In genomic region chr2:55965276-55965675, GRCh38 we compare ENCODE assay signal across 20 cellular contexts. TPM values are rescaled to one million over a fixed set of nuclear protein-coding genes. Genes with fewer than 3 reads are reported as not detected.
A peak's percentile ranks its signal among the peaks of the same experiment; 100 is the strongest.
DNase-seq lines count a peak whose midpoint lies in the region; ATAC-seq and TF ChIP-seq lines count a peak whose summit lies in the region.
"Had no signal": no experiment of that assay in that cellular context is flagged by ENCODE, and none has a peak within 500 bp of the region (broad histone marks: within the 10 kb centered on the region; RNA-seq: fewer than 3 reads in every experiment).

No MANE protein-coding gene starts in this region.

- ATAC-seq in aorta (ENCODE audit: low FRiP score) (no peak), HG02852 (IDR thresholded peaks at IDR 0.05; ENCODE audit: unreplicated experiment) (no peak)
- ATAC-seq: activated CD8-positive, alpha-beta T cell treated with anti-CD3 and anti-CD28 coated beads for 36 hours; HCT116; stimulated activated naive CD8-positive, alpha-beta T cell treated with anti-CD3 and anti-CD28 coated beads, Interleukin-15, amount 100 ng/mL, for 72 hours; T-helper 17 cell had no signal

- no peaks in the 10 kb centered on the region for H4K20me1 ChIP-seq in BLaER1

- H3K9me3 ChIP-seq in BLaER1 (peaks cover 11% of the 10 kb centered on the region; the same call in 1 of the 2 replicates), adipocyte (ENCODE audit: control insufficient read depth, low read length) (peaks cover 2% of the 10 kb centered on the region), sigmoid colon (no peaks in the 10 kb centered on the region), aorta (ENCODE audit: control insufficient read depth, low read length) (no peaks in the 10 kb centered on the region)

- H3K27ac ChIP-seq in BLaER1 (no peak overlapping the region), sigmoid colon (peak overlapping the region; percentile 4 to 27 (median 16)), aorta (ENCODE audit: low read depth in 1 of 2, low read length in 2 of 2) (peak overlapping the region in 1 of 2 donors; percentile 70)
- H3K27ac ChIP-seq: SK-N-MC had no signal

- H3K9ac ChIP-seq in BLaER1 (no peak overlapping the region), adipocyte (ENCODE audit: low read length) (peak overlapping the region; percentile 66)

- H3K27me3 ChIP-seq in BLaER1, result no peaks in the 10 kb centered on the region
- H3K27me3 ChIP-seq in adipocyte (replicated peaks; ENCODE audit: control insufficient read depth, insufficient read depth, low read length), result no peaks in the 10 kb centered on the region
- no peaks in the 10 kb centered on the region for H3K27me3 ChIP-seq in sigmoid colon
- no peaks in the 10 kb centered on the region for H3K27me3 ChIP-seq in aorta (ENCODE audit: control insufficient read depth in 1 of 2, insufficient read depth in 2 of 2, low read length in 1 of 2)

- H3K4me1 ChIP-seq in BLaER1 (peaks cover 29% of the 10 kb centered on the region), adipocyte (ENCODE audit: control insufficient read depth, insufficient read depth, low read length) (peaks cover 27% of the 10 kb centered on the region), sigmoid colon (peaks cover 0 to 13% (median 0%) of the 10 kb centered on the region in 4 donors), aorta (ENCODE audit: control insufficient read depth in 1 of 2, insufficient read depth in 2 of 2, low read length in 2 of 2) (peaks cover 2 to 5% of the 10 kb centered on the region in 2 donors)

- 19 to 65% methylated on average over 2 of the region's 2 CpGs for WGBS in sigmoid colon, 2 donors
- WGBS in aorta, 2 donors, result 94 to 96% methylated on average over 2 of the region's 2 CpGs

- H3K4me3 ChIP-seq in BLaER1 (no peak overlapping the region), adipocyte (ENCODE audit: low read length) (no peak overlapping the region), sigmoid colon (no peak overlapping the region), aorta (ENCODE audit: low read length in 2 of 2) (no peak overlapping the region)
- H3K4me3 ChIP-seq: SK-N-MC had no signal

- peak overlapping the region; percentile 16; the same call in 1 of the 2 replicates for H3K4me2 ChIP-seq in BLaER1

- DNase-seq in NCI-H2029 (lab: John Stamatoyannopoulos, UW), result peak; percentile 5
- DNase-seq in adipocyte (ENCODE audit: low read depth), result no peak
- DNase-seq in sigmoid colon, result no peak
- no peak for DNase-seq in aorta
- DNase-seq in NCI-H2171 (lab: John Stamatoyannopoulos, UW), result no peak
- DNase-seq: activated CD4-positive, alpha-beta T cell treated with anti-CD3 and anti-CD28 coated beads for 1 hour; activated CD8-positive, alpha-beta T cell treated with anti-CD3 and anti-CD28 coated beads for 36 hours; activated effector memory CD4-positive, alpha-beta T cell treated with anti-CD3 and anti-CD28 coated beads, Interleukin-2, amount 50 U/mL, for 16 hours; activated naive CD8-positive, alpha-beta T cell treated with anti-CD3 and anti-CD28 coated beads, Interleukin-2, amount 10 ng/mL, durations not matched to agents 7 days and 5 days; KBM-7; NCI-H510A treated with DMSO at 0.1 percent for 48 hours; stimulated activated naive CD8-positive, alpha-beta T cell treated with anti-CD3 and anti-CD28 coated beads, Interleukin-15, amount 100 ng/mL, for 72 hours; T-helper 17 cell; trophoblast cell had no signal

- intact Hi-C loops in sigmoid colon (cut with DNase I) (loop anchor here (10.0 kb wide), 1 partner anchor 240 kb away; no protein-coding TSS in a partner anchor), aorta (cut with DNase I) (loop anchor here (5.0 to 10.0 kb wide), 3 partner anchors 37 to 80 kb away; no protein-coding TSS in a partner anchor)

- no peak for TF ChIP-seq EP300 in sigmoid colon (IDR thresholded peaks at IDR 0.05)

- no peak for TF ChIP-seq CTCF in sigmoid colon (IDR thresholded peaks at IDR 0.05)

- no peak for TF ChIP-seq POLR2A in sigmoid colon (IDR thresholded peaks at IDR 0.05)

- H3K36me3 ChIP-seq in BLaER1 (no peaks in the 10 kb centered on the region), adipocyte (ENCODE audit: control insufficient read depth, insufficient read depth, low read length, severe bottlenecking) (no peaks in the 10 kb centered on the region), sigmoid colon (no peaks in the 10 kb centered on the region), aorta (ENCODE audit: control insufficient read depth in 1 of 2, insufficient read depth in 2 of 2, low read length in 1 of 2) (no peaks in the 10 kb centered on the region)

RNA-seq across cellular contexts. Expression of gene EFEMP1, which starts 41.7 kb away (rescaled TPM):
- total RNA-seq in sigmoid colon (100 to 1,000 TPM in 2 of 4 donors, 10 to 100 TPM in 2; 37.7 to 111 (median 84.6) TPM), aorta (100 to 1,000 TPM; 793 to 989 TPM)
- polyA plus RNA-seq in sigmoid colon (10 to 100 TPM in 2 of 3 donors, 1 to 10 TPM in 1; 5.3 to 25.2 (median 19.4) TPM), aorta (1,000 to 10,000 TPM in 1 of 2 donors, 100 to 1,000 TPM in 1; 551 to 3,298 TPM)
- total RNA-seq: activated CD8-positive, alpha-beta T cell treated with anti-CD3 and anti-CD28 coated beads for 36 hours; activated naive CD8-positive, alpha-beta T cell treated with anti-CD3 and anti-CD28 coated beads, Interleukin-2, amount 10 ng/mL, durations not matched to agents 7 days and 5 days; HT-29; T-helper 17 cell had no signal
- polyA plus RNA-seq: CD14-positive monocyte had no signal

Comparison
In these comparisons a context has a peak if more than half of its experiments do, and no peak if none do; other contexts are left out.
1. RNA of gene EFEMP1, which starts 41.7 kb away (total RNA-seq): 793 to 989 TPM in aorta; 37.7 to 111 TPM in sigmoid colon; every median in the first group is over 4 times any median in the second.